17 cellular contexts compared by ENCODE assay signal in genomic region chr2:25957743-25958142, GRCh38.
"Had no signal": no experiment of that assay in that cellular context is flagged by ENCODE, and none has a peak within 500 bp of the region (broad histone marks: within the 10 kb centered on the region; RNA-seq: fewer than 3 reads in every experiment).

No MANE protein-coding gene starts in this region.

- FAIRE-seq: colon, frontal cortex had no signal

- H3K27me3 Mint-ChIP-seq: dendritic cell treated with granulocyte-macrophage colony-stimulating factor and Interleukin-4, amounts not matched to agents 40 ng/mL and 50 ng/mL, for 4 days; effector memory CD8-positive, alpha-beta T cell; naive thymus-derived CD4-positive, alpha-beta T cell had no signal

- H3K4me3 ChIP-seq: heart left ventricle, sigmoid colon, skin epidermis had no signal

- H3K36me3 Mint-ChIP-seq: naive thymus-derived CD4-positive, alpha-beta T cell had no signal

- H3K4me3 Mint-ChIP-seq: dendritic cell treated with granulocyte-macrophage colony-stimulating factor and Interleukin-4, amounts not matched to agents 40 ng/mL and 50 ng/mL, for 4 days; effector memory CD8-positive, alpha-beta T cell; naive thymus-derived CD4-positive, alpha-beta T cell; nephron progenitor cell had no signal

- H3K4me1 ChIP-seq: sigmoid colon had no signal

- H3K27ac Mint-ChIP-seq: dendritic cell treated with granulocyte-macrophage colony-stimulating factor and Interleukin-4, amounts not matched to agents 40 ng/mL and 50 ng/mL, for 4 days; effector memory CD8-positive, alpha-beta T cell; naive thymus-derived CD4-positive, alpha-beta T cell had no signal

- DNase-seq: effector memory CD8-positive, alpha-beta T cell; erythroblast; heart left ventricle; hippocampal formation; kidney glomerular epithelial cell; mammary epithelial cell; naive thymus-derived CD4-positive, alpha-beta T cell; nephron progenitor cell; sigmoid colon; stimulated activated CD4-positive, alpha-beta T cell treated with anti-CD3 and anti-CD28 coated beads, Interleukin-2, amount 100 ng/mL, for 48 hours; stimulated activated naive CD4-positive, alpha-beta T cell treated with Interleukin-2 at 50 U/mL for 16 hours; trophoblast cell had no signal

- H3K9me3 ChIP-seq: heart left ventricle, sigmoid colon had no signal

- ATAC-seq: effector memory CD8-positive, alpha-beta T cell; left lobe of liver; naive thymus-derived CD4-positive, alpha-beta T cell had no signal

- H3K9me3 Mint-ChIP-seq: dendritic cell treated with granulocyte-macrophage colony-stimulating factor and Interleukin-4, amounts not matched to agents 40 ng/mL and 50 ng/mL, for 4 days; effector memory CD8-positive, alpha-beta T cell; naive thymus-derived CD4-positive, alpha-beta T cell; nephron progenitor cell had no signal

- H3K27ac ChIP-seq: heart left ventricle, sigmoid colon, skin epidermis had no signal
